Comparison of ENCODE assay signal across 8 cellular contexts in the genomic region with DNA sequence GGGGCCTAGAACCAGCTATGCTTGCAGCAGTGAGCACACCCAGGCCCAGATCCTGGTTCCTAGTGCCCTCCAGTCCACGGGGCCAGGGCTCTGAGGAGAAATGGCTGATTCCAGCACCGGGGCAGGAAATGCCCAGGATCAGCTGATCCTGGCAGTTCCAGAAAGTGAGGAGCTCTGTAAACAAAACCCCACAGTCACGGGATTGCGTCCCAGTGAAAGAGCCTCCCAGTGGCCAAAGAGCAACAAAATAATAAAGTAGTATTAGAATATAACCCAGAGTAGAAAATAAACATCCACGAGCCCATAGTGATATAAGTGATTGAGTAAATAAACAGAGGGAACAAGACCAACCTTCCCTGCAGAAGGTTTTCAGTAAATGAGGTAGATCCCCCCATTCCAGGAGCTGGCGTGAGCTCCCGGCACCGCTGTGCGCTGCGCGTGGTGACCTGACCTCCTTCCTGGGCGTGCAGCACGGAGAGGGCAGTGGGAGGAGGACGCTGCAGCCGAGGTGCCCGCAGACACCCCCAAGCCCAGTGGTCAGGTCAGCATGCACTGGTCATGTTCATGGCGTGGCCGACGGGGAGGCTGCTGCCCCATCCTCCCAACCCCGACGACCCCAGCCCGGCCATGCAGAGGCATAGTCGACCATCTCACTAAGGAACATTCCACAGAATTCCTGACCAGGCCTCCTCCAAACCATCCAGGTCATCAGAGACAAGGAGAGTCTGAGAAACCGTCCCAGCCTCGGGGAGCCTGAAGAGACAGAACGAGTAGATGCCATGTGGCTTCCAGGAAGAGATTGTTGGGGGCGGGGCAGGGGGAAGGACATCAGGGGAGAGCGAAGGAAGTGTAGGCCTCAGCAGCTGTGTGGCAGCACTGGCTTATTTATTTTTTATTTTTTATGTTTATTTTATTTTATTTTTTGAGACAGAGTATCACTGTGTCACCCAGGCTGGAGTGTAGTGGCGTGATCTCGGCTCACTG. TPM values are rescaled to one million over a fixed set of nuclear protein-coding genes. Genes with fewer than 3 reads are reported as not detected.
A peak's percentile ranks its signal among the peaks of the same experiment; 100 is the strongest.
DNase-seq lines count a peak whose midpoint lies in the region; ATAC-seq and TF ChIP-seq lines count a peak whose summit lies in the region.

No MANE protein-coding gene starts in this region.

- H3K36me3 Mint-ChIP-seq in chondrocyte (ENCODE audit: low read depth), result peaks cover 3% of the 10 kb centered on the region

- H3K27me3 Mint-ChIP-seq in chondrocyte (ENCODE audit: low read depth), result no peaks in the 10 kb centered on the region

- no peaks in the 10 kb centered on the region for H3K9me3 Mint-ChIP-seq in chondrocyte (ENCODE audit: low read depth)

- DNase-seq in HuH-7 (ENCODE audit: low spot score), result peak; percentile 60
- no peak for DNase-seq in chondrocyte (ENCODE audit: low spot score)
- peak; percentile 86 for DNase-seq in left lobe of liver (ENCODE audit: low spot score)
- DNase-seq in substantia nigra (lab: John Stamatoyannopoulos, UW), result peak in 44 of 49 donors; percentile 21 to 85 (median 68)
- DNase-seq in GM13976 (ENCODE audit: low spot score), result no peak

- peak overlapping the region; percentile 91 for H3K27ac Mint-ChIP-seq in chondrocyte (ENCODE audit: unreplicated experiment)

- ATAC-seq in left lobe of liver, result peak; percentile 91
- no peak for ATAC-seq in GM19023 (IDR thresholded peaks at IDR 0.05; ENCODE audit: unreplicated experiment)
- no peak for ATAC-seq in GM21526 (IDR thresholded peaks at IDR 0.05; ENCODE audit: low FRiP score, unreplicated experiment)
- ATAC-seq in HG03520 (IDR thresholded peaks at IDR 0.05; ENCODE audit: unreplicated experiment), result no peak

- TF ChIP-seq CTCF in chondrocyte (IDR thresholded peaks at IDR 0.05) (peak; percentile 70), GM13976 (IDR thresholded peaks at IDR 0.05; ENCODE audit: borderline replicate concordance, control extremely low read depth, extremely low read depth, insufficient read depth, missing control alignments) (no peak)

- peak overlapping the region; percentile 28 for H3K4me3 Mint-ChIP-seq in chondrocyte (ENCODE audit: unreplicated experiment)

- in situ Hi-C loops in GM13976 (cut with MboI; ENCODE audit: low sequenced_read_pairs, unreplicated experiment), result no loop called here

- H3K4me1 Mint-ChIP-seq in chondrocyte (ENCODE audit: low read depth), result peaks cover 19% of the 10 kb centered on the region

- H3K27ac ChIP-seq in substantia nigra (ENCODE audit: low read depth, low read length, poor library complexity, severe bottlenecking), result peak overlapping the region; percentile 97

RNA-seq across cellular contexts. Expression of gene PTDSS2, which starts 19.9 kb away (rescaled TPM):
- total RNA-seq in chondrocyte (30.0 to 32.5 TPM (median 32.0 TPM) in 3 replicates), left lobe of liver (10.2 TPM)

RNA-seq across cellular contexts. Expression of gene ANO9, which starts 28.2 kb away (rescaled TPM):
- total RNA-seq in chondrocyte (not detected in 3 replicates), left lobe of liver (0.83 TPM)

RNA-seq across cellular contexts. Expression of gene RNH1, which starts 37.1 kb away (rescaled TPM):
- 146 to 166 TPM (median 161 TPM) in 3 replicates for total RNA-seq in chondrocyte
- total RNA-seq in left lobe of liver, result 85.4 TPM

RNA-seq across cellular contexts. Expression of gene SIGIRR, which starts 55.2 kb away (rescaled TPM):
- 12.3 to 26.6 TPM (median 25.9 TPM) in 3 replicates for total RNA-seq in chondrocyte
- total RNA-seq in left lobe of liver, result 96.2 TPM

Comparison
In these comparisons a context has a peak if more than half of its experiments do, and no peak if none do; other contexts are left out.
1. DNase-seq: peak in HuH-7 (single experiment), left lobe of liver (single experiment) and substantia nigra (44 of 49); none in chondrocyte (single experiment) and GM13976 (single experiment).